ENCODE assay signal across 14 cellular contexts in genomic region chr5:143217804-143218160, GRCh38.
DNase-seq lines count a peak whose midpoint lies in the region; ATAC-seq and TF ChIP-seq lines count a peak whose summit lies in the region.
"Had no signal": no experiment of that assay in that cellular context is flagged by ENCODE, and none has a peak within 500 bp of the region (broad histone marks: within the 10 kb centered on the region; RNA-seq: fewer than 3 reads in every experiment).

No MANE protein-coding gene starts in this region.

- H3K27ac ChIP-seq in BLaER1 treated with 17β-estradiol and CSF1 and Interleukin-3, amounts not matched to agents 10 nM and 100 nM = peak overlapping the region in 4 of 11 experiments; percentile 5 to 10 (median 7); a peak in 4 of 22 replicates
- no peak overlapping the region for H3K27ac ChIP-seq in stomach
- H3K27ac ChIP-seq: body of pancreas, C4-2B, testis had no signal

- H3K4me3 Mint-ChIP-seq in activated CD4-positive, alpha-beta memory T cell treated with anti-CD3 and anti-CD28 coated beads for 36 hours = no peak overlapping the region

- H3K4me1 ChIP-seq in BLaER1 treated with 17β-estradiol and CSF1 and Interleukin-3, amounts not matched to agents 10 nM and 100 nM = peaks cover 53 to 97% (median 83%) of the 10 kb centered on the region in 10 experiments
- peaks cover 3 to 63% (median 18%) of the 10 kb centered on the region in 4 donors for H3K4me1 ChIP-seq in stomach
- H3K4me1 ChIP-seq: body of pancreas, HAP-1 had no signal

- H3K36me3 ChIP-seq in BLaER1 treated with 17β-estradiol and CSF1 and Interleukin-3, amounts not matched to agents 10 nM and 100 nM = peaks cover 0 to 84% (median 23%) of the 10 kb centered on the region in 11 experiments; a peak in 17 of 22 replicates
- peaks cover 0 to 33% (median 19%) of the 10 kb centered on the region in 4 donors for H3K36me3 ChIP-seq in stomach
- H3K36me3 ChIP-seq: HAP-1 had no signal

- intact Hi-C loops in activated CD4-positive, alpha-beta memory T cell treated with anti-CD3 and anti-CD28 coated beads for 36 hours (cut with micrococcal nuclease) = loop anchor here (1.0 to 10.0 kb wide), 11 partner anchors 11 to 970 kb away; no protein-coding TSS in a partner anchor
- intact Hi-C loops in stomach (cut with DNase I; ENCODE audit: low total_unique reads) = no loop called here

- POLR2A ChIA-PET in activated CD4-positive, alpha-beta memory T cell treated with anti-CD3 and anti-CD28 coated beads for 36 hours (lab: Charles Lee) = interaction anchor here (1.2 to 2.7 kb wide), 3 partner anchors 11 to 186 kb away, joined by 5 to 12 read pairs (median 5); partner anchors contain the start of gene NR3C1

- no peaks in the 10 kb centered on the region for H3K27me3 ChIP-seq in BLaER1 treated with 17β-estradiol and CSF1 and Interleukin-3, amounts not matched to agents 10 nM and 100 nM
- no peaks in the 10 kb centered on the region for H3K27me3 ChIP-seq in stomach
- H3K27me3 ChIP-seq: body of pancreas, testis had no signal

- TF ChIP-seq CTCF in stomach (IDR thresholded peaks at IDR 0.05) = no peak

- H3K9me3 Mint-ChIP-seq in activated CD4-positive, alpha-beta memory T cell treated with anti-CD3 and anti-CD28 coated beads for 36 hours = no peaks in the 10 kb centered on the region

- H3K4me1 Mint-ChIP-seq in activated CD4-positive, alpha-beta memory T cell treated with anti-CD3 and anti-CD28 coated beads for 36 hours (ENCODE audit: low read depth) = peaks cover 79% of the 10 kb centered on the region

- H3K9ac ChIP-seq in BLaER1 treated with 17β-estradiol and CSF1 and Interleukin-3, amounts not matched to agents 10 nM and 100 nM = no peak overlapping the region

- no peak overlapping the region for H3K4me3 ChIP-seq in BLaER1 treated with 17β-estradiol and CSF1 and Interleukin-3, amounts not matched to agents 10 nM and 100 nM
- no peak overlapping the region for H3K4me3 ChIP-seq in stomach
- H3K4me3 ChIP-seq: body of pancreas, HAP-1, testis had no signal

- no peak for TF ChIP-seq POLR2A in stomach (IDR thresholded peaks at IDR 0.05)

- 78 to 95% (median 86%) methylated on average over 2 of the region's 2 CpGs for WGBS in stomach, 5 donors

- ATAC-seq in GM18520 (IDR thresholded peaks at IDR 0.05; ENCODE audit: unreplicated experiment) (peak; percentile 32), HG02759 (IDR thresholded peaks at IDR 0.05; ENCODE audit: unreplicated experiment) (peak; percentile 37)
- ATAC-seq: body of pancreas had no signal

- peaks cover 0 to 14% (median 0%) of the 10 kb centered on the region in 11 experiments; a peak in 3 of 22 replicates for H4K20me1 ChIP-seq in BLaER1 treated with 17β-estradiol and CSF1 and Interleukin-3, amounts not matched to agents 10 nM and 100 nM

- peak overlapping the region; percentile 80 for H3K27ac Mint-ChIP-seq in activated CD4-positive, alpha-beta memory T cell treated with anti-CD3 and anti-CD28 coated beads for 36 hours

- peak overlapping the region in 9 of 11 experiments; percentile 22 to 73 (median 60); a peak in 13 of 22 replicates for H3K4me2 ChIP-seq in BLaER1 treated with 17β-estradiol and CSF1 and Interleukin-3, amounts not matched to agents 10 nM and 100 nM

- CTCF ChIA-PET in activated CD4-positive, alpha-beta memory T cell treated with anti-CD3 and anti-CD28 coated beads for 36 hours (lab: Charles Lee) = interaction anchor here (0.8 to 2.1 kb wide), 4 partner anchors 11 to 215 kb away, joined by 3 to 7 read pairs (median 4); partner anchors contain the start of gene NR3C1

- H3K9me3 ChIP-seq in BLaER1 treated with 17β-estradiol and CSF1 and Interleukin-3, amounts not matched to agents 10 nM and 100 nM (replicated peaks in 1 of 11) = peaks cover 0 to 4% (median 0%) of the 10 kb centered on the region in 11 experiments; a peak in 2 of 22 replicates
- no peaks in the 10 kb centered on the region for H3K9me3 ChIP-seq in stomach
- H3K9me3 ChIP-seq: body of pancreas, HAP-1, testis had no signal

- peak; percentile 46 for DNase-seq in activated CD4-positive, alpha-beta memory T cell treated with anti-CD3 and anti-CD28 coated beads for 36 hours
- no peak for DNase-seq in middle frontal gyrus (ENCODE audit: extremely low spot score, low spot score)
- DNase-seq in C1 segment of cervical spinal cord (lab: John Stamatoyannopoulos, UW) = no peak
- no peak for DNase-seq in NCI-H2081 (lab: John Stamatoyannopoulos, UW)
- no peak for DNase-seq in stomach
- DNase-seq: body of pancreas, hippocampal formation, posterior cingulate gyrus, testis had no signal

- H3K36me3 Mint-ChIP-seq in activated CD4-positive, alpha-beta memory T cell treated with anti-CD3 and anti-CD28 coated beads for 36 hours = peaks cover 5% of the 10 kb centered on the region

- no peaks in the 10 kb centered on the region for H3K27me3 Mint-ChIP-seq in activated CD4-positive, alpha-beta memory T cell treated with anti-CD3 and anti-CD28 coated beads for 36 hours

- no peak for TF ChIP-seq EP300 in stomach (IDR thresholded peaks at IDR 0.05)
